ENCODE assay signal across 1 cellular context in the genomic region with DNA sequence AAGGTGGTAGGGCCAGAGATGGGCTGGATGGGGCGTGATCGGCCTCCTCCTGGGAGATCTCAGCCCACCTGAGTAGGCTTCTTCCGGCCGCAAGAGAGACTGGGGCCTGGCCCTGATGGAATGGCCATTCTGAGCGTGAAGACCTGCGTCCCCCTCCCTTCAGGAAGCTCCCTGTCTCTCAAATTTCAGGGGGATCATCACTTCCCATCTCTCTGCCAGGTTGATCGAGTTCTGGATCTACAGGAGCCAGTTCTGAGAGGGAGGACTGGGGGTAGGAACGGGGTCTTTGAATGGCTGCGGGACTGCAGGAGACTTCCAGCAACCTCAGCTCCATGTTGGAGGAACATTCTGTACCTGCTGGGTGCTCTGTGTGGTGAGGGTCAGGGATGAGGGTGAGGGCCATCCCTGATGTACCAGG.
TF ChIP-seq lines count a peak whose summit lies in the region.

No MANE protein-coding gene starts in this region.

TF ChIP-seq in HepG2, 621 proteins besides CTCF, POLR2A, EP300 and RAD21 (continued from another document and continues in another):
- no peak for TF ChIP-seq ZNF646 (CRISPR knock-in tag; IDR thresholded peaks at IDR 0.05)
- TF ChIP-seq TRIM22 (IDR thresholded peaks at IDR 0.05): no peak
- no peak for TF ChIP-seq HNF4G (IDR thresholded peaks at IDR 0.05; ENCODE audit: borderline replicate concordance, low read depth, low read length)
- TF ChIP-seq HNF4G (CRISPR knock-in tag; IDR thresholded peaks at IDR 0.05; ENCODE audit: borderline replicate concordance, low read depth): no peak
- TF ChIP-seq AKNA (CRISPR knock-in tag; IDR thresholded peaks at IDR 0.05; ENCODE audit: borderline replicate concordance): no peak
- TF ChIP-seq TARDBP (CRISPR knock-in tag; IDR thresholded peaks at IDR 0.05): no peak
- TF ChIP-seq ZNF772 (CRISPR knock-in tag; IDR thresholded peaks at IDR 0.05): no peak
- no peak for TF ChIP-seq CREB1 (IDR thresholded peaks at IDR 0.05)
- TF ChIP-seq CREB1 (CRISPR knock-in tag; IDR thresholded peaks at IDR 0.05): no peak
- 0 out of 2 replicates have a peak, but pooled peaks have one; percentile 27 for TF ChIP-seq ZNF710 (CRISPR knock-in tag; IDR thresholded peaks at IDR 0.05; ENCODE audit: borderline replicate concordance)
- TF ChIP-seq NFATC3 (CRISPR knock-in tag; IDR thresholded peaks at IDR 0.05): no peak
- TF ChIP-seq MAX (IDR thresholded peaks at IDR 0.05): no peak
- no peak for TF ChIP-seq HMGA1 (CRISPR knock-in tag; conservative IDR thresholded peaks at IDR 0.05)
- no peak for TF ChIP-seq ZNF569 (CRISPR knock-in tag; IDR thresholded peaks at IDR 0.05; ENCODE audit: borderline replicate concordance)
- TF ChIP-seq KDM1A (CRISPR knock-in tag; IDR thresholded peaks at IDR 0.05): no peak
- TF ChIP-seq, protein P1, sequence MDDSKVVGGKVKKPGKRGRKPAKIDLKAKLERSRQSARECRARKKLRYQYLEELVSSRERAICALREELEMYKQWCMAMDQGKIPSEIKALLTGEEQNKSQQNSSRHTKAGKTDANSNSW (CRISPR knock-in tag; IDR thresholded peaks at IDR 0.05; ENCODE audit: borderline replicate concordance): no peak
- TF ChIP-seq KLF13 (CRISPR knock-in tag; IDR thresholded peaks at IDR 0.05): no peak
- TF ChIP-seq, protein P2, sequence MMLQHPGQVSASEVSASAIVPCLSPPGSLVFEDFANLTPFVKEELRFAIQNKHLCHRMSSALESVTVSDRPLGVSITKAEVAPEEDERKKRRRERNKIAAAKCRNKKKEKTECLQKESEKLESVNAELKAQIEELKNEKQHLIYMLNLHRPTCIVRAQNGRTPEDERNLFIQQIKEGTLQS (CRISPR knock-in tag; IDR thresholded peaks at IDR 0.05): no peak
- TF ChIP-seq TP53 (CRISPR knock-in tag; conservative IDR thresholded peaks at IDR 0.05): no peak
- TF ChIP-seq HNRNPL (IDR thresholded peaks at IDR 0.05; ENCODE audit: low read depth, low read length): no peak
- TF ChIP-seq CBX2 (IDR thresholded peaks at IDR 0.05; ENCODE audit: low read depth, low read length): no peak
- TF ChIP-seq CBX2 (CRISPR knock-in tag; IDR thresholded peaks at IDR 0.05; ENCODE audit: low read depth): no peak
- no peak for TF ChIP-seq PAX8 (CRISPR knock-in tag; IDR thresholded peaks at IDR 0.05; ENCODE audit: borderline replicate concordance)
- no peak for TF ChIP-seq MATR3 (CRISPR knock-in tag; IDR thresholded peaks at IDR 0.05)
- no peak for TF ChIP-seq ZEB1 (IDR thresholded peaks at IDR 0.05; ENCODE audit: insufficient replicate concordance, low read depth)
- TF ChIP-seq IKZF5 (CRISPR knock-in tag; IDR thresholded peaks at IDR 0.05): peak; percentile 25; the same call in 1 of the 2 replicates
- TF ChIP-seq SRF (IDR thresholded peaks at IDR 0.05; ENCODE audit: low read depth, low read length): no peak
- TF ChIP-seq HIVEP1 (CRISPR knock-in tag; IDR thresholded peaks at IDR 0.05): peak; percentile 76; the same call in 1 of the 2 replicates
- no peak for TF ChIP-seq ZNF460 (CRISPR knock-in tag; IDR thresholded peaks at IDR 0.05; ENCODE audit: borderline replicate concordance)
- no peak for TF ChIP-seq PITX1 (CRISPR knock-in tag; IDR thresholded peaks at IDR 0.05)
- no peak; the same call in 1 of the 2 replicates for TF ChIP-seq ZMYM4 (CRISPR knock-in tag; IDR thresholded peaks at IDR 0.05)
- no peak for TF ChIP-seq GRHL1 (CRISPR knock-in tag; conservative IDR thresholded peaks at IDR 0.05)
- no peak for TF ChIP-seq ELK4 (CRISPR knock-in tag; IDR thresholded peaks at IDR 0.05; ENCODE audit: borderline replicate concordance)
- no peak for TF ChIP-seq GPN1 (CRISPR knock-in tag; IDR thresholded peaks at IDR 0.05; ENCODE audit: borderline replicate concordance)
- TF ChIP-seq SP4 (CRISPR knock-in tag; IDR thresholded peaks at IDR 0.05): peak; percentile 49; the same call in 1 of the 2 replicates
